ENCODE assay signal across 1 cellular context in genomic region chr12:86711716-86712115, GRCh38.
TF ChIP-seq lines count a peak whose summit lies in the region.

No MANE protein-coding gene starts in this region.

TF ChIP-seq in GM23338, 12 proteins besides CTCF, POLR2A, EP300 and RAD21 (continued from another document):
- TF ChIP-seq ZNF462 (CRISPR knock-in tag; IDR thresholded peaks at IDR 0.05) (no peak), ZNF114 (CRISPR knock-in tag; IDR thresholded peaks at IDR 0.05) (no peak), JUNB (IDR thresholded peaks at IDR 0.05; ENCODE audit: unreplicated experiment) (no peak), POLR2AphosphoS5 (IDR thresholded peaks at IDR 0.05; ENCODE audit: low read depth) (no peak)
TF ChIP-seq in GM23338: peak in this region for 0.
